ENCODE assay signal across 16 cellular contexts in the genomic region with DNA sequence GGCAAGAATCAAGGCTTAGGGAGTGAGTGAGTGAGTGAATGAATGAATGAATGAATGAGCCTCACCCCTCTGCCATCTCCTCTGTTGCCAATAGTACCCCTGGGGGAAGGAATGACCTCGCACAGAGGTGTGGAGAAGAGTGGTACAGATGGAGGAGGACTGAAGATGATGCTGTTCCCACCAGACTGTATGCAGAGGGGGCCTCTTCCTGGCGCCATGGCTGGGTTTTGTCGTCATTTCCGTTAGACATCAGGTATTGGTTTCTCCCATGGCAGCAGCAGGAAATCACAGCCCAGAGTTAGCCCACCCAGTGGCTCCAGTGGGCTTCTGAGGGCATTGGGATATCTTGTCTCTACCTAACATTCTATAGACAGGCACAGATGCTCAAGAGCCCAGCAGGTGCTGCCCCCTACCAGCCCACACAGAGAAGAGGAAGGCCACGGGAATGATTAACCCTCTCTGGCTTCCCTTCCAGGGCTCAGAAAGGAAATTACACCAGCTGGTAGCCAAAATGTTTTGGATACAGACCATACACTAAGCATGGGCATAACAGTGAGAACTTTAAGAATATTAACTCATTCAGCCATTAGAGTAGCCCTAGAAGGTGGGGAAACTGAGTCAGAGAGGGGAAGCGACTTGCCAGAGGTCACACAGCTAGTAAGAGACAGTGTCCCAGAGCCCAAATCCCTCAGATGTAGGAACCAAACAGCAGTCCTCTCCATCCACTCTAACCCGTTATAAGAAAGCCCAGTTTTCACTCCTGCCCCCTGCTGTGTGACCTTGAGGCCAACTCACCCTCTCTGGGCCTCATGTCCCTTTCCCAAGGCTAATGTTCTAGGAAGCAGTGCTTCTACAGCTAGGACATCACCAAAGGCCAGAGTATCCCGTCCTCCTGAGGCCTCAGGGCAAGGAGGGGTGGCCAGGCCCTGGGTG.
DNase-seq lines count a peak whose midpoint lies in the region; ATAC-seq, FAIRE-seq and TF ChIP-seq lines count a peak whose summit lies in the region.
"Had no signal": no experiment of that assay in that cellular context is flagged by ENCODE, and none has a peak within 500 bp of the region (broad histone marks: within the 10 kb centered on the region; RNA-seq: fewer than 3 reads in every experiment).

No MANE protein-coding gene starts in this region.

- TF ChIP-seq EP300 in HepG2 (IDR thresholded peaks at IDR 0.05; ENCODE audit: low read depth in 2 of 2, low read length in 2 of 2) = no peak
- TF ChIP-seq EP300 in HepG2 (CRISPR knock-in tag; IDR thresholded peaks at IDR 0.05; ENCODE audit: borderline replicate concordance) = no peak

- DNase-seq in HepG2 (ENCODE audit: low spot score) = no peak
- no peak for DNase-seq in right lobe of liver
- DNase-seq in activated T-cell treated with anti-CD3 and anti-CD28 coated beads, Interleukin-2, amount 50 U/mL, for 48 hours = no peak
- DNase-seq in NCI-H2081 treated with DMSO at 0.1 percent for 48 hours (lab: John Stamatoyannopoulos, UW) = no peak
- DNase-seq in stimulated activated naive CD8-positive, alpha-beta T cell treated with anti-CD3 and anti-CD28 coated beads, Interleukin-15, Interleukin-2, amounts not matched to agents 100 U/mL and 50 U/mL, for 24 hours = no peak
- DNase-seq: activated T-cell treated with anti-CD3 and anti-CD28 coated beads for 4 hours, amygdala, heart left ventricle, ovary had no signal

- no peaks in the 10 kb centered on the region for H3K79me2 ChIP-seq in HepG2 (ENCODE audit: insufficient read depth, low read length)

- H2AFZ ChIP-seq in HepG2 (ENCODE audit: low read length) = no peak overlapping the region

- peak overlapping the region; percentile 30 for H3K4me3 Mint-ChIP-seq in activated T-helper 17 cell treated with anti-CD3 and anti-CD28 coated beads, Interleukin-2, amount 50 U/mL, for 72 hours

- H3K4me1 ChIP-seq in HepG2 (ENCODE audit: insufficient read depth, low read length) (no peaks in the 10 kb centered on the region), right lobe of liver (peaks cover 0 to 5% (median 0%) of the 10 kb centered on the region in 4 donors)

- BruUV-seq in HepG2 (replicated peaks; lab: Mats Ljungman, UMichigan) = no TSS peak

- intact Hi-C loops in HepG2 (cut with micrococcal nuclease; ENCODE audit: unreplicated experiment) (no loop called here), right lobe of liver (cut with DNase I) (no loop called here)

- H3K27me3 ChIP-seq in HepG2 (ENCODE audit: control insufficient read depth in 1 of 2, insufficient read depth in 2 of 2, low read length in 2 of 2) (peaks cover 8 to 45% of the 10 kb centered on the region in 2 experiments), right lobe of liver (peaks cover 0 to 11% of the 10 kb centered on the region in 2 donors)
- H3K27me3 ChIP-seq: ovary had no signal

- 0% methylated on average over 7 of the region's 8 CpGs for WGBS in HepG2 (ENCODE audit: low lambda C conversion rate)
- WGBS in right lobe of liver (ENCODE audit: insufficient coverage, low coverage, low lambda C conversion rate, missing lambda C conversion rate) = 24% methylated on average over 5 of the region's 8 CpGs

- H3K4me2 ChIP-seq in HepG2 (ENCODE audit: low read depth, low read length) = no peak overlapping the region

- no peaks in the 10 kb centered on the region for H3K36me3 Mint-ChIP-seq in activated T-helper 17 cell treated with anti-CD3 and anti-CD28 coated beads, Interleukin-2, amount 50 U/mL, for 72 hours (ENCODE audit: low read depth)

- POLR2A ChIA-PET in HepG2 (lab: Yijun Ruan, JAX) = no interaction called here

- TF ChIP-seq POLR2A in HepG2 (IDR thresholded peaks at IDR 0.05; ENCODE audit: insufficient read depth in 1 of 2, low read depth in 2 of 2, low read length in 2 of 2) = no peak
- no peak for TF ChIP-seq POLR2A in right lobe of liver (IDR thresholded peaks at IDR 0.05)

- TF ChIP-seq CTCF in HepG2 (CRISPR knock-in tag; IDR thresholded peaks at IDR 0.05) (peak; percentile 38), right lobe of liver (IDR thresholded peaks at IDR 0.05) (no peak)

- peaks cover 70% of the 10 kb centered on the region for H3K27me3 Mint-ChIP-seq in activated T-helper 17 cell treated with anti-CD3 and anti-CD28 coated beads, Interleukin-2, amount 50 U/mL, for 72 hours

- no peak overlapping the region for H3K27ac Mint-ChIP-seq in activated T-helper 17 cell treated with anti-CD3 and anti-CD28 coated beads, Interleukin-2, amount 50 U/mL, for 72 hours

- TF ChIP-seq RAD21 in HepG2 (CRISPR knock-in tag; IDR thresholded peaks at IDR 0.05) = no peak

- H3K9ac ChIP-seq in HepG2 (ENCODE audit: insufficient read depth, low read depth, low read length) = no peak overlapping the region

- ATAC-seq in HepG2 = peak; percentile 39; the same call in 2 of the 3 replicates
- no peak for ATAC-seq in right lobe of liver
- no peak for ATAC-seq in activated T-helper 17 cell treated with anti-CD3 and anti-CD28 coated beads, Interleukin-2, amount 50 U/mL, for 72 hours (replicated peaks)
- no peak for ATAC-seq in HG03159 (IDR thresholded peaks at IDR 0.05; ENCODE audit: unreplicated experiment)
- no peak for ATAC-seq in stimulated activated naive CD8-positive, alpha-beta T cell treated with anti-CD3 and anti-CD28 coated beads, Interleukin-15, Interleukin-2, amounts not matched to agents 100 U/mL and 50 U/mL, for 24 hours
- ATAC-seq: heart left ventricle had no signal

- in situ Hi-C loops in HepG2 (cut with HindIII; ENCODE audit: extremely low pct_ligation_motif_present, low pct_unique_long_range_greater_than_20kb) = no loop called here

- no peaks in the 10 kb centered on the region for H3K36me3 ChIP-seq in HepG2 (replicated peaks in 1 of 2; ENCODE audit: control insufficient read depth in 1 of 2, insufficient read depth in 2 of 2, low read length in 2 of 2)
- no peaks in the 10 kb centered on the region for H3K36me3 ChIP-seq in right lobe of liver
- H3K36me3 ChIP-seq: heart left ventricle, ovary had no signal

- H3K9me3 ChIP-seq in HepG2 (ENCODE audit: low read length) = no peaks in the 10 kb centered on the region
- no peaks in the 10 kb centered on the region for H3K9me3 ChIP-seq in right lobe of liver
- H3K9me3 ChIP-seq in iPS-18c (ENCODE audit: control insufficient read depth, insufficient read depth, low read length) = no peaks in the 10 kb centered on the region
- H3K9me3 ChIP-seq: heart left ventricle, ovary had no signal

- H3K4me3 ChIP-seq in HepG2 (replicated peaks in 1 of 3; ENCODE audit: insufficient read depth in 1 of 3, low read depth in 2 of 3, low read length in 3 of 3) = no peak overlapping the region
- H3K4me3 ChIP-seq in right lobe of liver = no peak overlapping the region
- peak overlapping the region; percentile 55; the same call in 1 of the 2 replicates for H3K4me3 ChIP-seq in iPS-18c (ENCODE audit: insufficient read depth, low read depth, low read length)
- H3K4me3 ChIP-seq: lung had no signal

- no peak overlapping the region for H3K27ac ChIP-seq in HepG2 (ENCODE audit: extremely low read length, insufficient read depth, low read length)
- H3K27ac ChIP-seq in right lobe of liver = no peak overlapping the region
- H3K27ac ChIP-seq: heart left ventricle, ovary had no signal

- no peak for FAIRE-seq in HepG2 (lab: Jason Lieb, UNC)
- FAIRE-seq: endometrium, G401.6, TTC549 had no signal

- H3K4me1 Mint-ChIP-seq in activated T-helper 17 cell treated with anti-CD3 and anti-CD28 coated beads, Interleukin-2, amount 50 U/mL, for 72 hours = no peaks in the 10 kb centered on the region

- H3K9me3 Mint-ChIP-seq in activated T-helper 17 cell treated with anti-CD3 and anti-CD28 coated beads, Interleukin-2, amount 50 U/mL, for 72 hours = no peaks in the 10 kb centered on the region

- CTCF ChIA-PET in HepG2 (lab: Yijun Ruan, JAX; ENCODE audit: low intra/inter-chr PET ratio, low total read pairs) = no interaction called here

- no peaks in the 10 kb centered on the region for H4K20me1 ChIP-seq in HepG2 (ENCODE audit: insufficient read depth, low read length)

TF ChIP-seq in HepG2, 621 proteins besides CTCF, POLR2A, EP300 and RAD21 (continues in another document):
- TF ChIP-seq ZNF652 (CRISPR knock-in tag; IDR thresholded peaks at IDR 0.05; ENCODE audit: borderline replicate concordance, low read depth) = peak; percentile 81
- TF ChIP-seq ZMYM3 (CRISPR knock-in tag; IDR thresholded peaks at IDR 0.05) = 0 out of 2 replicates have a peak, but pooled peaks have one; percentile 29
- TF ChIP-seq, protein P1, sequence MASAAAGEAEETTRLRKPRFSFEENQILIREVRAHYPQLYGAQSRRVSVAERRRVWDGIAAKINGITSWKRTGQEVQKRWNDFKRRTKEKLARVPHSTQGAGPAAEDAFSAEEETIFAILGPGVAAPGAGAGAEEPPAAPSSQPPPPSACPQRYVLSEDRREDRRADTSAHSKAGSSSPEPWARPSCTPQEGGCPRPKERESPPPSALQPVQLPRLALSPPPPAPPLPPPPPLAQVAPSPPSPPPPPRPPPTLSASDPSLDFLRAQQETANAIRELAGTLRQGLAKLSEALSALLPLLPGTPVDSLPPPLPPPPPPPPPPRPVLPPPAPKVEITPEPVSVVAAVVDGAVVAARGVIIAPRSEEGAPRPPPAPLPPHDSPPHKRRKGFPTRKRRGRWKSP (CRISPR knock-in tag; IDR thresholded peaks at IDR 0.05) = no peak
- no peak for TF ChIP-seq ZNF230 (CRISPR knock-in tag; IDR thresholded peaks at IDR 0.05)
- TF ChIP-seq, protein P2, sequence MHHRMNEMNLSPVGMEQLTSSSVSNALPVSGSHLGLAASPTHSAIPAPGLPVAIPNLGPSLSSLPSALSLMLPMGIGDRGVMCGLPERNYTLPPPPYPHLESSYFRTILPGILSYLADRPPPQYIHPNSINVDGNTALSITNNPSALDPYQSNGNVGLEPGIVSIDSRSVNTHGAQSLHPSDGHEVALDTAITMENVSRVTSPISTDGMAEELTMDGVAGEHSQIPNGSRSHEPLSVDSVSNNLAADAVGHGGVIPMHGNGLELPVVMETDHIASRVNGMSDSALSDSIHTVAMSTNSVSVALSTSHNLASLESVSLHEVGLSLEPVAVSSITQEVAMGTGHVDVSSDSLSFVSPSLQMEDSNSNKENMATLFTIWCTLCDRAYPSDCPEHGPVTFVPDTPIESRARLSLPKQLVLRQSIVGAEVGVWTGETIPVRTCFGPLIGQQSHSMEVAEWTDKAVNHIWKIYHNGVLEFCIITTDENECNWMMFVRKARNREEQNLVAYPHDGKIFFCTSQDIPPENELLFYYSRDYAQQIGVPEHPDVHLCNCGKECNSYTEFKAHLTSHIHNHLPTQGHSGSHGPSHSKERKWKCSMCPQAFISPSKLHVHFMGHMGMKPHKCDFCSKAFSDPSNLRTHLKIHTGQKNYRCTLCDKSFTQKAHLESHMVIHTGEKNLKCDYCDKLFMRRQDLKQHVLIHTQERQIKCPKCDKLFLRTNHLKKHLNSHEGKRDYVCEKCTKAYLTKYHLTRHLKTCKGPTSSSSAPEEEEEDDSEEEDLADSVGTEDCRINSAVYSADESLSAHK (CRISPR knock-in tag; IDR thresholded peaks at IDR 0.05; ENCODE audit: borderline replicate concordance) = no peak
- no peak for TF ChIP-seq RFX5 (IDR thresholded peaks at IDR 0.05; ENCODE audit: low read depth, low read length)
- TF ChIP-seq ZNF543 (CRISPR knock-in tag; IDR thresholded peaks at IDR 0.05) = no peak
- TF ChIP-seq KLF6 (CRISPR knock-in tag; IDR thresholded peaks at IDR 0.05) = no peak
- TF ChIP-seq ZNF547 (CRISPR knock-in tag; IDR thresholded peaks at IDR 0.05) = no peak
- no peak for TF ChIP-seq ONECUT2 (CRISPR knock-in tag; IDR thresholded peaks at IDR 0.05)
